8 cellular contexts compared by ENCODE assay signal in genomic region chr15:76930831-76931396, GRCh38. TPM values are rescaled to one million over a fixed set of nuclear protein-coding genes. Genes with fewer than 3 reads are reported as not detected.
A peak's percentile ranks its signal among the peaks of the same experiment; 100 is the strongest.
DNase-seq lines count a peak whose midpoint lies in the region; ATAC-seq and TF ChIP-seq lines count a peak whose summit lies in the region.

No MANE protein-coding gene starts in this region.

- no peaks in the 10 kb centered on the region for H3K9me3 Mint-ChIP-seq in activated T-cell treated with anti-CD3 and anti-CD28 coated beads, Interleukin-2, amount 50 U/mL, for 72 hours
- no peaks in the 10 kb centered on the region for H3K9me3 Mint-ChIP-seq in activated T-helper 17 cell treated with anti-CD3 and anti-CD28 coated beads, Interleukin-2, amount 50 U/mL, for 72 hours

- peak overlapping the region; percentile 81 to 95 for H3K4me3 ChIP-seq in tibial artery

- H3K27ac ChIP-seq in layer of hippocampus (ENCODE audit: low read depth, low read length) (peak overlapping the region; percentile 90), tibial artery (peak overlapping the region; percentile 82 to 86)

- peaks cover 6 to 14% (median 12%) of the 10 kb centered on the region in 3 donors for H3K36me3 ChIP-seq in tibial artery

- peak overlapping the region; percentile 95 for H3K27ac Mint-ChIP-seq in activated T-cell treated with anti-CD3 and anti-CD28 coated beads, Interleukin-2, amount 50 U/mL, for 72 hours
- H3K27ac Mint-ChIP-seq in activated T-helper 17 cell treated with anti-CD3 and anti-CD28 coated beads, Interleukin-2, amount 50 U/mL, for 72 hours, result peak overlapping the region; percentile 53

- H3K36me3 Mint-ChIP-seq in activated T-cell treated with anti-CD3 and anti-CD28 coated beads, Interleukin-2, amount 50 U/mL, for 72 hours (ENCODE audit: insufficient read depth in 2 of 2), result peaks cover 0 to 11% of the 10 kb centered on the region in 2 donors
- peaks cover 31% of the 10 kb centered on the region for H3K36me3 Mint-ChIP-seq in activated T-helper 17 cell treated with anti-CD3 and anti-CD28 coated beads, Interleukin-2, amount 50 U/mL, for 72 hours (ENCODE audit: low read depth)

- H3K27me3 Mint-ChIP-seq in activated T-cell treated with anti-CD3 and anti-CD28 coated beads, Interleukin-2, amount 50 U/mL, for 72 hours (ENCODE audit: low read depth), result no peaks in the 10 kb centered on the region
- H3K27me3 Mint-ChIP-seq in activated T-helper 17 cell treated with anti-CD3 and anti-CD28 coated beads, Interleukin-2, amount 50 U/mL, for 72 hours, result no peaks in the 10 kb centered on the region

- intact Hi-C loops in tibial artery (cut with DNase I; ENCODE audit: low total_unique reads), result no loop called here

- DNase-seq in activated T-cell treated with anti-CD3 and anti-CD28 coated beads, Interleukin-2, amount 50 U/mL, for 72 hours, result no peak
- DNase-seq in activated T-cell treated with anti-CD3 and anti-CD28 coated beads for 4 hours (no peak), tibial artery (no peak)
- no peak for DNase-seq in stimulated activated CD4-positive, alpha-beta T cell treated with anti-CD3 and anti-CD28 coated beads, Interleukin-4, amount 100 ng/mL, for 1 hour

- no peak for ATAC-seq in activated T-cell treated with anti-CD3 and anti-CD28 coated beads, Interleukin-2, amount 50 U/mL, for 72 hours (replicated peaks in 1 of 2)
- ATAC-seq in activated T-helper 17 cell treated with anti-CD3 and anti-CD28 coated beads, Interleukin-2, amount 50 U/mL, for 72 hours (replicated peaks), result no peak
- ATAC-seq in HG03457 (IDR thresholded peaks at IDR 0.05; ENCODE audit: unreplicated experiment) (no peak), GM18870 (IDR thresholded peaks at IDR 0.05; ENCODE audit: unreplicated experiment) (no peak)

- no peak for TF ChIP-seq CTCF in tibial artery (IDR thresholded peaks at IDR 0.05)

- H3K4me3 Mint-ChIP-seq in activated T-cell treated with anti-CD3 and anti-CD28 coated beads, Interleukin-2, amount 50 U/mL, for 72 hours, result peak overlapping the region; percentile 86 to 92
- peak overlapping the region; percentile 81 for H3K4me3 Mint-ChIP-seq in activated T-helper 17 cell treated with anti-CD3 and anti-CD28 coated beads, Interleukin-2, amount 50 U/mL, for 72 hours

- peaks cover 48% of the 10 kb centered on the region for H3K4me1 Mint-ChIP-seq in activated T-cell treated with anti-CD3 and anti-CD28 coated beads, Interleukin-2, amount 50 U/mL, for 72 hours (ENCODE audit: low read depth)
- H3K4me1 Mint-ChIP-seq in activated T-helper 17 cell treated with anti-CD3 and anti-CD28 coated beads, Interleukin-2, amount 50 U/mL, for 72 hours, result peaks cover 13% of the 10 kb centered on the region

- H3K27me3 ChIP-seq in layer of hippocampus (ENCODE audit: control insufficient read depth, insufficient read depth, low read length) (no peaks in the 10 kb centered on the region), tibial artery (no peaks in the 10 kb centered on the region)

- no peaks in the 10 kb centered on the region for H3K9me3 ChIP-seq in tibial artery

- peaks cover 0 to 19% (median 8%) of the 10 kb centered on the region in 4 donors for H3K4me1 ChIP-seq in tibial artery

RNA-seq across cellular contexts. Expression of gene RCN2, which starts 0.6 kb away (rescaled TPM):
- 10 to 100 TPM; 24.6 to 28.1 TPM for total RNA-seq in activated T-cell treated with anti-CD3 and anti-CD28 coated beads, Interleukin-2, amount 50 U/mL, for 72 hours
- total RNA-seq in activated T-helper 17 cell treated with anti-CD3 and anti-CD28 coated beads, Interleukin-2, amount 50 U/mL, for 72 hours, result 10 to 100 TPM; 18.1 to 27.5 TPM

RNA-seq across cellular contexts. Expression of gene SCAPER, which starts 25.8 kb away (rescaled TPM):
- 10 to 100 TPM; 30.9 to 34.7 TPM for total RNA-seq in activated T-cell treated with anti-CD3 and anti-CD28 coated beads, Interleukin-2, amount 50 U/mL, for 72 hours
- total RNA-seq in activated T-helper 17 cell treated with anti-CD3 and anti-CD28 coated beads, Interleukin-2, amount 50 U/mL, for 72 hours, result 10 to 100 TPM; 25.8 to 56.7 TPM
